ENCODE assay signal across 8 cellular contexts in the genomic region with DNA sequence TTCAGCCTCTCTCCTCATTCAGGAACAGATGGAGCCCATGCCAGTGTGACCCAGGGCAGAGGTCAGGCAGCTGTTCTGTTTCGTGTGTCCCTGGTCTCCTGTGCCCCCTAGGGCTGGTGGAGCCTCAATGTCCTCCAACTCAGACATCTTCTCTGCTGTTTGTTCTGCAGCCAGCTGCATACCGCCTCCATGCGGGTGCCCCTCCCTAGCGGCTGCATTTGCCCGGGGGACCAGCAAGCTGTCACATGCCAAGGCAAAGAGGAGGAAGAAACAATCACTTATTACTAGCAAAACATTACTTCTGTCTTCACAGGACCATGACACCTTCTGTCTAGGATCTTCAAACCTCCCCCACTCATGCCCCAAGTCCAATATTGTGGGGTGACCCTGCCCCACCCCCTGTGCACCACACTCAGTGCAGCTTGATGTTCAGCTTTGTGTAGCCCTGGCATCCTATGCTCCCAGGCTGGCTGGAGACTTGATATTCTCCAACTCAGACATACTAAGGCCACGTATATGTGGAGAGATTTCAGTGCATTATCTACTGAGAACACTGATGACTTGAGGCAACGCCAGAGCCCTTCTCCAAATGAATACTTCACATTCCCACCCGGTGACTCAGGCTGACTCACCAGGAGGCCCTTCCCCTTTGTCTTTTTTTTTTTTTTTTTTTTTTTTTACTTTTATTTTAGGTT.
A peak's percentile ranks its signal among the peaks of the same experiment; 100 is the strongest.
DNase-seq lines count a peak whose midpoint lies in the region; ATAC-seq, FAIRE-seq and TF ChIP-seq lines count a peak whose summit lies in the region.

No MANE protein-coding gene starts in this region.

- H3K4me3 ChIP-seq in HFF-Myc (replicated peaks; ENCODE audit: low read depth, low read length): no peak overlapping the region
- H3K4me3 ChIP-seq in astrocyte of the cerebellum (ENCODE audit: low read depth, low read length): no peak overlapping the region
- no peak overlapping the region for H3K4me3 ChIP-seq in small intestine (ENCODE audit: low read depth in 1 of 2, low read length in 2 of 2)

- H3K4me1 ChIP-seq in small intestine (ENCODE audit: control insufficient read depth in 2 of 2, insufficient read depth in 1 of 2, low read depth in 1 of 2, low read length in 1 of 2): no peaks in the 10 kb centered on the region

- H3K9me3 ChIP-seq in small intestine (ENCODE audit: control insufficient read depth, low read depth): no peaks in the 10 kb centered on the region

- peak; percentile 99 for DNase-seq in A172 (ENCODE audit: low spot score)
- DNase-seq in HFF-Myc (ENCODE audit: extremely low read depth, low read depth): peak; percentile 91
- peak; percentile 85 for DNase-seq in astrocyte of the cerebellum (ENCODE audit: low read depth)
- peak; percentile 86 for DNase-seq in iPS-NIHi7 (ENCODE audit: extremely low spot score)
- no peak for DNase-seq in activated T-cell treated with anti-CD3 and anti-CD28 coated beads for 4 hours
- no peak for DNase-seq in small intestine

- WGBS in small intestine, 3 donors: 15 to 37% (median 32%) methylated on average over 8 of the region's 8 CpGs

- peak; percentile 9 for TF ChIP-seq CTCF in HFF-Myc (IDR thresholded peaks at IDR 0.05; ENCODE audit: low read depth, low read length, missing control alignments)
- TF ChIP-seq CTCF in astrocyte of the cerebellum (IDR thresholded peaks at IDR 0.05; ENCODE audit: low read depth, low read length, missing control alignments): no peak

- H3K27me3 ChIP-seq in small intestine (ENCODE audit: control insufficient read depth in 2 of 2, insufficient read depth in 2 of 2, low read length in 2 of 2): no peaks in the 10 kb centered on the region

- H3K27ac ChIP-seq in small intestine (ENCODE audit: low read depth in 1 of 2, low read length in 1 of 2): no peak overlapping the region

- ATAC-seq in HG02840 (IDR thresholded peaks at IDR 0.05; ENCODE audit: low FRiP score, unreplicated experiment) (no peak), GM18867 (IDR thresholded peaks at IDR 0.05; ENCODE audit: unreplicated experiment) (no peak)

- H3K36me3 ChIP-seq in small intestine (ENCODE audit: control insufficient read depth in 2 of 2, insufficient read depth in 2 of 2, low read length in 2 of 2): no peaks in the 10 kb centered on the region

- in situ Hi-C loops in astrocyte of the cerebellum (cut with HindIII; ENCODE audit: low sequenced_read_pairs): no loop called here

- no peak for FAIRE-seq in small intestine (lab: Jason Lieb, UNC)

Comparison
In these comparisons a context has a peak if more than half of its experiments do, and no peak if none do; other contexts are left out.
1. DNase-seq: peak in A172 (single experiment), HFF-Myc (single experiment), astrocyte of the cerebellum (single experiment) and iPS-NIHi7 (single experiment); none in activated T-cell treated with anti-CD3 and anti-CD28 coated beads for 4 hours (single experiment) and small intestine (single experiment).